ENCODE assay signal across 27 cellular contexts in genomic region chr10:113914936-113915335, GRCh38.
"Had no signal": no experiment of that assay in that cellular context is flagged by ENCODE, and none has a peak within 500 bp of the region (broad histone marks: within the 10 kb centered on the region; RNA-seq: fewer than 3 reads in every experiment).

No MANE protein-coding gene starts in this region.

- H3K36me3 ChIP-seq: colonic mucosa had no signal

- H3K4me1 ChIP-seq: colonic mucosa had no signal

- H3K27me3 Mint-ChIP-seq: activated naive CD8-positive, alpha-beta T cell; natural killer cell treated with Interleukin-12 subunit alpha and Interleukin-12 subunit beta and Interleukin-15 and Interleukin-18, amount 100 ng/mL, for 72 hours; stimulated activated naive CD8-positive, alpha-beta T cell treated with anti-CD3 and anti-CD28 coated beads, Interleukin-15, Interleukin-2, amounts not matched to agents 100 ng/mL and 50 ng/mL, for 24 hours had no signal

- DNase-seq: activated CD4-positive, alpha-beta T cell treated with anti-CD3 and anti-CD28 coated beads for 48 hours; activated CD4-positive, alpha-beta T cell treated with anti-CD3 and anti-CD28 coated beads, Interleukin-2, amount 50 U/mL, for 48 hours; activated CD8-positive, alpha-beta memory T cell treated with anti-CD3 and anti-CD28 coated beads for 24 hours; activated effector memory CD4-positive, alpha-beta T cell treated with Interleukin-2 at 50 U/mL for 16 hours; activated naive CD4-positive, alpha-beta T cell treated with Interleukin-2 at 50 U/mL for 16 hours; anterior cingulate cortex; cerebellar nuclear complex; colonic mucosa; effector CD8-positive, alpha-beta T cell; islet precursor cell; left cardiac atrium; mucosa of descending colon; posterior cingulate gyrus; small intestine; stimulated activated CD4-positive, alpha-beta T cell treated with anti-CD3 and anti-CD28 coated beads, Interleukin-4, amount 100 ng/mL, for 24 hours; T-helper 9 cell; trophoblast cell had no signal

- H3K27me3 ChIP-seq: colonic mucosa, hepatocyte had no signal

- H3K4me3 Mint-ChIP-seq: activated naive CD8-positive, alpha-beta T cell; natural killer cell treated with Interleukin-12 subunit alpha and Interleukin-12 subunit beta and Interleukin-15 and Interleukin-18, amount 100 ng/mL, for 72 hours; stimulated activated effector memory CD8-positive, alpha-beta T cell treated with anti-CD3 and anti-CD28 coated beads, Interleukin-12 subunit alpha, Interleukin-12 subunit beta, amount 100 ng/mL, for 72 hours; stimulated activated naive CD8-positive, alpha-beta T cell treated with anti-CD3 and anti-CD28 coated beads, Interleukin-15, Interleukin-2, amounts not matched to agents 100 ng/mL and 50 ng/mL, for 24 hours had no signal

- H3K9me3 ChIP-seq: colonic mucosa, mucosa of descending colon, thoracic aorta had no signal

- H3K9me3 Mint-ChIP-seq: natural killer cell treated with Interleukin-12 subunit alpha and Interleukin-12 subunit beta and Interleukin-15 and Interleukin-18, amount 100 ng/mL, for 72 hours; stimulated activated effector memory CD8-positive, alpha-beta T cell treated with anti-CD3 and anti-CD28 coated beads, Interleukin-12 subunit alpha, Interleukin-12 subunit beta, amount 100 ng/mL, for 72 hours; stimulated activated naive CD8-positive, alpha-beta T cell treated with anti-CD3 and anti-CD28 coated beads, Interleukin-15, Interleukin-2, amounts not matched to agents 100 ng/mL and 50 ng/mL, for 24 hours had no signal

- H3K4me3 ChIP-seq: colonic mucosa, hepatocyte, mucosa of descending colon, thoracic aorta had no signal

- ATAC-seq: activated CD4-positive, CD25-positive, alpha-beta regulatory T cell treated with anti-CD3 and anti-CD28 coated beads, Interleukin-2, amount 50 U/mL, for 24 hours; mucosa of descending colon; natural killer cell treated with Interleukin-12 subunit alpha and Interleukin-12 subunit beta and Interleukin-15 and Interleukin-18, amount 100 ng/mL, for 72 hours; sciatic nerve; stimulated activated effector memory CD8-positive, alpha-beta T cell treated with anti-CD3 and anti-CD28 coated beads, Interleukin-12 subunit alpha, Interleukin-12 subunit beta, amount 100 ng/mL, for 72 hours had no signal

- H3K4me1 Mint-ChIP-seq: stimulated activated effector memory CD8-positive, alpha-beta T cell treated with anti-CD3 and anti-CD28 coated beads, Interleukin-12 subunit alpha, Interleukin-12 subunit beta, amount 100 ng/mL, for 72 hours had no signal

- H3K27ac Mint-ChIP-seq: activated naive CD8-positive, alpha-beta T cell; natural killer cell treated with Interleukin-12 subunit alpha and Interleukin-12 subunit beta and Interleukin-15 and Interleukin-18, amount 100 ng/mL, for 72 hours; stimulated activated effector memory CD8-positive, alpha-beta T cell treated with anti-CD3 and anti-CD28 coated beads, Interleukin-12 subunit alpha, Interleukin-12 subunit beta, amount 100 ng/mL, for 72 hours; stimulated activated naive CD8-positive, alpha-beta T cell treated with anti-CD3 and anti-CD28 coated beads, Interleukin-15, Interleukin-2, amounts not matched to agents 100 ng/mL and 50 ng/mL, for 24 hours had no signal

- H3K27ac ChIP-seq: colonic mucosa, epithelial cell of prostate, hepatocyte, thoracic aorta, VCaP had no signal
